ENCODE assay signal across 11 cellular contexts in genomic region chr16:81836279-81837054, GRCh38. TPM values are rescaled to one million over a fixed set of nuclear protein-coding genes. Genes with fewer than 3 reads are reported as not detected.
DNase-seq lines count a peak whose midpoint lies in the region; ATAC-seq and TF ChIP-seq lines count a peak whose summit lies in the region.
"Had no signal": no experiment of that assay in that cellular context is flagged by ENCODE, and none has a peak within 500 bp of the region (broad histone marks: within the 10 kb centered on the region; RNA-seq: fewer than 3 reads in every experiment).

No MANE protein-coding gene starts in this region.

- H3K36me3 Mint-ChIP-seq in activated B cell treated with CpG ODN at 0.5 μM for 24 hours (ENCODE audit: low read depth) = peaks cover 29% of the 10 kb centered on the region

- DNase-seq in GM13976 (ENCODE audit: low spot score) (peak; percentile 51), activated B cell treated with CpG ODN at 0.5 μM for 24 hours (no peak), NCI-H2171 treated with DMSO at 0.1 percent for 48 hours (lab: John Stamatoyannopoulos, UW) (no peak), NCI-H1694 (lab: John Stamatoyannopoulos, UW) (no peak), sciatic nerve (ENCODE audit: low spot score) (no peak), DMS114 treated with DMSO at 0.1 percent for 48 hours (lab: John Stamatoyannopoulos, UW; ENCODE audit: unreplicated experiment) (no peak)
- DNase-seq: activated naive CD4-positive, alpha-beta T cell had no signal

- H3K27ac Mint-ChIP-seq in activated B cell treated with CpG ODN at 0.5 μM for 24 hours = peak overlapping the region; percentile 93
- H3K27ac Mint-ChIP-seq: nephron had no signal

- intact Hi-C loops in activated B cell treated with CpG ODN at 0.5 μM for 24 hours (cut with micrococcal nuclease) = loop anchor here (1.0 to 10.0 kb wide), 6 partner anchors 8 to 832 kb away; partner anchors contain the start of genes CENPN and CMC2
- intact Hi-C loops in sciatic nerve (cut with DNase I) = no loop called here

- H3K4me3 Mint-ChIP-seq in activated B cell treated with CpG ODN at 0.5 μM for 24 hours = peak overlapping the region; percentile 75
- H3K4me3 Mint-ChIP-seq: nephron had no signal

- POLR2A ChIA-PET in activated B cell treated with CpG ODN at 0.5 μM for 24 hours (lab: Charles Lee) = interaction anchor here (0.5 to 5.5 kb wide), 11 partner anchors 9 to 119 kb away, joined by 3 to 48 read pairs (median 7); no protein-coding TSS in a partner anchor

- in situ Hi-C loops in GM13976 (cut with MboI; ENCODE audit: low sequenced_read_pairs, unreplicated experiment) = no loop called here

- TF ChIP-seq CTCF in GM13976 (IDR thresholded peaks at IDR 0.05; ENCODE audit: borderline replicate concordance, control extremely low read depth, extremely low read depth, insufficient read depth, missing control alignments) (no peak), activated B cell treated with CpG ODN at 0.5 μM for 24 hours (IDR thresholded peaks at IDR 0.05) (no peak)

- CTCF ChIA-PET in activated B cell treated with CpG ODN at 0.5 μM for 24 hours (lab: Charles Lee) = interaction anchor here (0.9 to 1.0 kb wide), 3 partner anchors 13 to 38 kb away, joined by 3 to 4 read pairs (median 3); no protein-coding TSS in a partner anchor

- H3K9me3 Mint-ChIP-seq in activated B cell treated with CpG ODN at 0.5 μM for 24 hours = no peaks in the 10 kb centered on the region
- H3K9me3 Mint-ChIP-seq: nephron had no signal

- peaks cover 92% of the 10 kb centered on the region for H3K4me1 Mint-ChIP-seq in activated B cell treated with CpG ODN at 0.5 μM for 24 hours
- H3K4me1 Mint-ChIP-seq: nephron had no signal

- H3K27me3 Mint-ChIP-seq in activated B cell treated with CpG ODN at 0.5 μM for 24 hours = no peaks in the 10 kb centered on the region

- ATAC-seq in GM19467 (IDR thresholded peaks at IDR 0.05; ENCODE audit: unreplicated experiment) = peak; percentile 58
- peak; percentile 53 for ATAC-seq in HG03095 (IDR thresholded peaks at IDR 0.05; ENCODE audit: unreplicated experiment)
- ATAC-seq in activated B cell treated with CpG ODN at 0.5 μM for 24 hours (ENCODE audit: low read depth) = peak; percentile 67
- ATAC-seq in sciatic nerve = no peak
- ATAC-seq: HepG2 had no signal

RNA-seq across cellular contexts. Expression of gene PLCG2, which starts 57.4 kb away (rescaled TPM):
- total RNA-seq in activated B cell treated with CpG ODN at 0.5 μM for 24 hours (449 and 525 TPM in 2 replicates), sciatic nerve (40.7 TPM)

Comparison
In these comparisons a context has a peak if more than half of its experiments do, and no peak if none do; other contexts are left out.
1. RNA of gene PLCG2, which starts 57.4 kb away (total RNA-seq): 449 to 525 TPM in activated B cell treated with CpG ODN at 0.5 μM for 24 hours; 40.7 TPM in sciatic nerve (single experiment); every median in the first group is over 10 times any median in the second.